10 cellular contexts compared by ENCODE assay signal in the genomic region with DNA sequence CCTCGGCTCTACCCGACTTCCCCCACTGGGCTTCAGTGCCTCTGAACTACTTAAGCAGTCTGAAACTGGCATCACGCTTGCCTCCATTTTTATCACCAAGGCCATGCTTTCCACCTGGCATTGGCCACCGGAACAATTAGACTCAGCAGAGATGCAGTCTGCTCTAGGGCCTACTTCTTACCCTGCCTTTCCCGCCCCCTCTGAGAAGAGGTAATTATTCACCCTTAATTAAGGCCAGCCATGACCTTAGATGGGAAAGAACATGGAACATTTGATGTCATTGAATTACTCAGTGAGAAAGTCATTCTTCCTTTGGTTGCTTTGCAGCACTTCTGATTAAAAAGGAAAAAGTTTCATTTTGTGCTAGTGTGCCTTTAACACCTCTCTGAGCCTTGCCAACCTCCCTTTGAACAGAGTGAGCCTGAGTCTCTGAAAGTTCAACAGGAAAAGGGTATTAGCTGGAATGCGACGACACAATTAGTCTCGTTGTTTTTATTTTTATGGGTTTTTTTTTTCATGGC.
DNase-seq lines count a peak whose midpoint lies in the region; ATAC-seq and TF ChIP-seq lines count a peak whose summit lies in the region.
"Had no signal": no experiment of that assay in that cellular context is flagged by ENCODE, and none has a peak within 500 bp of the region (broad histone marks: within the 10 kb centered on the region; RNA-seq: fewer than 3 reads in every experiment).

No MANE protein-coding gene starts in this region.

- no peak overlapping the region for H3K9ac ChIP-seq in colonic mucosa (ENCODE audit: low read depth in 2 of 2, low read length in 2 of 2)

- 91 to 93% methylated on average over 4 to 5 of the region's 8 CpGs for WGBS in mesodermal cell (ENCODE audit: insufficient coverage in 2 of 2), 2 experiments
- WGBS in stomach, 5 donors = 51 to 73% (median 58%) methylated on average over 8 of the region's 8 CpGs

- intact Hi-C loops in ascending aorta (cut with DNase I) = loop anchor here (1.0 to 10.0 kb wide), 3 partner anchors 22 to 124 kb away; no protein-coding TSS in a partner anchor
- intact Hi-C loops in stomach (cut with DNase I; ENCODE audit: low total_unique reads) = no loop called here
- intact Hi-C loops in colonic mucosa (cut with DNase I) = no loop called here

- no peaks in the 10 kb centered on the region for H3K27me3 ChIP-seq in ascending aorta
- peaks cover 0 to 20% (median 12%) of the 10 kb centered on the region in 3 donors for H3K27me3 ChIP-seq in stomach
- no peaks in the 10 kb centered on the region for H3K27me3 ChIP-seq in colonic mucosa

- peak; percentile 78 to 80 for ATAC-seq in activated CD4-positive, CD25-positive, alpha-beta regulatory T cell treated with anti-CD3 and anti-CD28 coated beads, Interleukin-2, amount 50 U/mL, for 24 hours

- H3K4me3 ChIP-seq in ascending aorta (peak overlapping the region in 1 of 2 donors; percentile 21), mesodermal cell (ENCODE audit: extremely low read depth, insufficient read depth, low read length, poor library complexity, severe bottlenecking) (no peak overlapping the region), stomach (no peak overlapping the region), colonic mucosa (no peak overlapping the region)

- H3K36me3 ChIP-seq in ascending aorta (no peaks in the 10 kb centered on the region), mesodermal cell (ENCODE audit: control insufficient read depth, insufficient read depth, low read length) (no peaks in the 10 kb centered on the region), stomach (no peaks in the 10 kb centered on the region), colonic mucosa (no peaks in the 10 kb centered on the region)

- TF ChIP-seq CTCF in ascending aorta (IDR thresholded peaks at IDR 0.05) (no peak), stomach (IDR thresholded peaks at IDR 0.05) (no peak), colonic mucosa (IDR thresholded peaks at IDR 0.05) (no peak)

- H3K27ac ChIP-seq in ascending aorta (peak overlapping the region; percentile 91 to 93), mesodermal cell (ENCODE audit: low read depth, low read length, severe bottlenecking) (peak overlapping the region; percentile 92), stomach (peak overlapping the region in 4 of 5 donors; percentile 70 to 85 (median 79)), colonic mucosa (no peak overlapping the region)

- H3K9me3 ChIP-seq in ascending aorta = no peaks in the 10 kb centered on the region
- no peaks in the 10 kb centered on the region for H3K9me3 ChIP-seq in mesodermal cell (ENCODE audit: control insufficient read depth, low read length)
- H3K9me3 ChIP-seq in stomach = no peaks in the 10 kb centered on the region
- H3K9me3 ChIP-seq in colonic mucosa = no peaks in the 10 kb centered on the region

- peaks cover 9 to 23% of the 10 kb centered on the region in 2 donors for H3K4me1 ChIP-seq in ascending aorta
- H3K4me1 ChIP-seq in mesodermal cell (ENCODE audit: control insufficient read depth, insufficient read depth, low read length, poor library complexity, severe bottlenecking) = peaks cover 22% of the 10 kb centered on the region
- peaks cover 0 to 28% (median 7%) of the 10 kb centered on the region in 4 donors for H3K4me1 ChIP-seq in stomach
- no peaks in the 10 kb centered on the region for H3K4me1 ChIP-seq in colonic mucosa

- DNase-seq in activated CD4-positive, CD25-positive, alpha-beta regulatory T cell (lab: John Stamatoyannopoulos, UW) = no peak
- DNase-seq in ascending aorta (ENCODE audit: low spot score in 2 of 2) = peak; percentile 33 to 89
- no peak for DNase-seq in stomach
- DNase-seq in NK-92 (lab: John Stamatoyannopoulos, UW; ENCODE audit: unreplicated experiment) = no peak
- DNase-seq in inferior parietal cortex (ENCODE audit: extremely low spot score) = no peak
- no peak for DNase-seq in colonic mucosa
- DNase-seq: AML-193, small intestine had no signal

- TF ChIP-seq EP300 in stomach (IDR thresholded peaks at IDR 0.05) = no peak

- TF ChIP-seq POLR2A in stomach (IDR thresholded peaks at IDR 0.05) = no peak

Comparison
In these comparisons a context has a peak if more than half of its experiments do, and no peak if none do; other contexts are left out.
1. DNase-seq: peak in ascending aorta (2 of 2); none in activated CD4-positive, CD25-positive, alpha-beta regulatory T cell (0 of 4), stomach (single experiment), NK-92 (single experiment), inferior parietal cortex (single experiment) and colonic mucosa (single experiment).